1 cellular context compared by ENCODE assay signal in the genomic region with DNA sequence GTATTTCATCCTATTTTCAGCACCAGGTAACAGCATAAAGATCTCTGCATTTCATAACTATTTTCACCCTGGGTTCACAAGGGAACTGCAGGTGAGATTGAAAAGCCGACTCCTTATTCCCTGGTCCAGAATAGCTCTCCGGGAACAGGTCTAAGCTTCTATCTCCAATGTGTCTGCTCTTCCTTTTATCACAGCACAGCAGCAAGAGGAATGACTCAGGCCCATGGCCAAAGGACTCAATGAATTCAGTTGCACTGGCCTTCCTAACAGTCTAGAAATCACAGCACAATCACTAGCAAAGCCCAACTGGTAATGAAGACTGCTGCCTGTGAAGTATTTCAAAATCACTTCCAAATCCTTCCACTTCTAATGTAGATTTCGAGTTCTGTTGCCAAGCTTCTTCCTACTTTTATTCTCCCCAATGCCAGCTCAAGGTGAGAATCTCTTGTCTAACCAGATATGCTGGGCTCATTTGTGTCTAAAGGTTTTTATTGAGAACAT.
TF ChIP-seq lines count a peak whose summit lies in the region.

No MANE protein-coding gene starts in this region.

TF ChIP-seq in K562, 482 proteins besides CTCF, POLR2A, EP300 and RAD21 (continued from another document):
- TF ChIP-seq CHCHD3 (CRISPR knock-in tag; IDR thresholded peaks at IDR 0.05) (no peak), KDM1A (IDR thresholded peaks at IDR 0.05) (peak; percentile 60 to 62; a peak in 2 of 4 replicates)
- TF ChIP-seq, protein P1, sequence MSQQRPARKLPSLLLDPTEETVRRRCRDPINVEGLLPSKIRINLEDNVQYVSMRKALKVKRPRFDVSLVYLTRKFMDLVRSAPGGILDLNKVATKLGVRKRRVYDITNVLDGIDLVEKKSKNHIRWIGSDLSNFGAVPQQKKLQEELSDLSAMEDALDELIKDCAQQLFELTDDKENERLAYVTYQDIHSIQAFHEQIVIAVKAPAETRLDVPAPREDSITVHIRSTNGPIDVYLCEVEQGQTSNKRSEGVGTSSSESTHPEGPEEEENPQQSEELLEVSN (IDR thresholded peaks at IDR 0.05; ENCODE audit: borderline replicate concordance in 1 of 2, extremely low read depth in 1 of 2, insufficient read depth in 1 of 2, insufficient read length in 1 of 2, low read depth in 1 of 2, low read length in 1 of 2, poor library complexity in 1 of 2, severe bottlenecking in 1 of 2), result no peak
- TF ChIP-seq, protein P2, sequence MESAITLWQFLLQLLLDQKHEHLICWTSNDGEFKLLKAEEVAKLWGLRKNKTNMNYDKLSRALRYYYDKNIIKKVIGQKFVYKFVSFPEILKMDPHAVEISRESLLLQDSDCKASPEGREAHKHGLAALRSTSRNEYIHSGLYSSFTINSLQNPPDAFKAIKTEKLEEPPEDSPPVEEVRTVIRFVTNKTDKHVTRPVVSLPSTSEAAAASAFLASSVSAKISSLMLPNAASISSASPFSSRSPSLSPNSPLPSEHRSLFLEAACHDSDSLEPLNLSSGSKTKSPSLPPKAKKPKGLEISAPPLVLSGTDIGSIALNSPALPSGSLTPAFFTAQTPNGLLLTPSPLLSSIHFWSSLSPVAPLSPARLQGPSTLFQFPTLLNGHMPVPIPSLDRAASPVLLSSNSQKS (CRISPR knock-in tag; IDR thresholded peaks at IDR 0.05), result no peak
